Comparison of ENCODE assay signal across 2 cellular contexts in the genomic region with DNA sequence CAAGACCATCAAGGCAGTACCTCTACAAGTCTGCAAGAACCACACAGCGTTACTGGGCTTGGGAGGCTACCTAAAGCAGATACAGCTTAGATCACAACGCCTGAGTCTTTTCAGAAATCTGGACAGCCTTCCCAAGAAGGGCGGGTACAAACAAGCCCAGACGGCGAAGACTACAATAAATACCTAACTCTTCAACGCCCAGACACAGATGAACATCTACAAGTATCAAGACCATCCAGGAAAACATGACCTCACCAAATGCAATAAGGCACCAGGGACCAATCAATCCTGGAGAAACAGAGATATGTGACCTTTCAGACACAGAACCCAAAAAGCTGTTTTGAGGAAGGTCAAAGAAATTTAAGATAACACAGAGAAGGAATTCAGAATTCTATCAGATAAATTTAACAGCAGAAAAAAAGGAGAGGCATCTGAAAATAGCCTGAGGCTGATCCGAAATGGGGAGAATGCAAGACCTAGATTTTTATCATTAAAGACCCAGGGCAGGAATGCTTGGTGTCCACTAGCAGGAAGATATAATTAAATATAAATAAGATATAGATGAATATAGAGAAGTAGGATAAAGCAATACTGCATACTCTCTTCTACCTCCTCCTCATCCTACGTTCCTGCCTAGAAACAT.
TF ChIP-seq lines count a peak whose summit lies in the region.

No MANE protein-coding gene starts in this region.

TF ChIP-seq in GM23338, 12 proteins besides CTCF, POLR2A, EP300 and RAD21:
- TF ChIP-seq, protein P1, sequence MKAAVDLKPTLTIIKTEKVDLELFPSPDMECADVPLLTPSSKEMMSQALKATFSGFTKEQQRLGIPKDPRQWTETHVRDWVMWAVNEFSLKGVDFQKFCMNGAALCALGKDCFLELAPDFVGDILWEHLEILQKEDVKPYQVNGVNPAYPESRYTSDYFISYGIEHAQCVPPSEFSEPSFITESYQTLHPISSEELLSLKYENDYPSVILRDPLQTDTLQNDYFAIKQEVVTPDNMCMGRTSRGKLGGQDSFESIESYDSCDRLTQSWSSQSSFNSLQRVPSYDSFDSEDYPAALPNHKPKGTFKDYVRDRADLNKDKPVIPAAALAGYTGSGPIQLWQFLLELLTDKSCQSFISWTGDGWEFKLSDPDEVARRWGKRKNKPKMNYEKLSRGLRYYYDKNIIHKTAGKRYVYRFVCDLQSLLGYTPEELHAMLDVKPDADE (IDR thresholded peaks at IDR 0.05): no peak
- TF ChIP-seq POLR2AphosphoS5 (IDR thresholded peaks at IDR 0.05; ENCODE audit: low read depth) (no peak), EZH2phosphoT487 (IDR thresholded peaks at IDR 0.05; ENCODE audit: unreplicated experiment) (no peak), EZH2 (IDR thresholded peaks at IDR 0.05; ENCODE audit: low read depth, unreplicated experiment) (no peak), ZNF331 (CRISPR knock-in tag; IDR thresholded peaks at IDR 0.05; ENCODE audit: low read depth) (no peak), NANOG (IDR thresholded peaks at IDR 0.05; ENCODE audit: borderline replicate concordance) (no peak), ZNF462 (CRISPR knock-in tag; IDR thresholded peaks at IDR 0.05) (no peak), STAT1 (IDR thresholded peaks at IDR 0.05; ENCODE audit: unreplicated experiment) (no peak)

TF ChIP-seq in SK-N-SH, 30 proteins besides CTCF, POLR2A, EP300 and RAD21 (continued from another document):
- TF ChIP-seq REST (IDR thresholded peaks at IDR 0.05; ENCODE audit: low read depth, low read length): no peak
- no peak for TF ChIP-seq MAX (IDR thresholded peaks at IDR 0.05; ENCODE audit: low read depth)
- no peak for TF ChIP-seq FOXJ3 (CRISPR knock-in tag; IDR thresholded peaks at IDR 0.05)
- TF ChIP-seq PBX3 (IDR thresholded peaks at IDR 0.05): no peak
- TF ChIP-seq FOSL2 (IDR thresholded peaks at IDR 0.05; ENCODE audit: borderline replicate concordance, low read depth): no peak
- no peak for TF ChIP-seq RXRA (IDR thresholded peaks at IDR 0.05; ENCODE audit: borderline replicate concordance, low read depth)
- TF ChIP-seq, protein P2, sequence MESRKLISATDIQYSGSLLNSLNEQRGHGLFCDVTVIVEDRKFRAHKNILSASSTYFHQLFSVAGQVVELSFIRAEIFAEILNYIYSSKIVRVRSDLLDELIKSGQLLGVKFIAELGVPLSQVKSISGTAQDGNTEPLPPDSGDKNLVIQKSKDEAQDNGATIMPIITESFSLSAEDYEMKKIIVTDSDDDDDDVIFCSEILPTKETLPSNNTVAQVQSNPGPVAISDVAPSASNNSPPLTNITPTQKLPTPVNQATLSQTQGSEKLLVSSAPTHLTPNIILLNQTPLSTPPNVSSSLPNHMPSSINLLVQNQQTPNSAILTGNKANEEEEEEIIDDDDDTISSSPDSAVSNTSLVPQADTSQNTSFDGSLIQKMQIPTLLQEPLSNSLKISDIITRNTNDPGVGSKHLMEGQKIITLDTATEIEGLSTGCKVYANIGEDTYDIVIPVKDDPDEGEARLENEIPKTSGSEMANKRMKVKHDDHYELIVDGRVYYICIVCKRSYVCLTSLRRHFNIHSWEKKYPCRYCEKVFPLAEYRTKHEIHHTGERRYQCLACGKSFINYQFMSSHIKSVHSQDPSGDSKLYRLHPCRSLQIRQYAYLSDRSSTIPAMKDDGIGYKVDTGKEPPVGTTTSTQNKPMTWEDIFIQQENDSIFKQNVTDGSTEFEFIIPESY (IDR thresholded peaks at IDR 0.05; ENCODE audit: borderline replicate concordance, low read depth): no peak
- TF ChIP-seq, protein P3, sequence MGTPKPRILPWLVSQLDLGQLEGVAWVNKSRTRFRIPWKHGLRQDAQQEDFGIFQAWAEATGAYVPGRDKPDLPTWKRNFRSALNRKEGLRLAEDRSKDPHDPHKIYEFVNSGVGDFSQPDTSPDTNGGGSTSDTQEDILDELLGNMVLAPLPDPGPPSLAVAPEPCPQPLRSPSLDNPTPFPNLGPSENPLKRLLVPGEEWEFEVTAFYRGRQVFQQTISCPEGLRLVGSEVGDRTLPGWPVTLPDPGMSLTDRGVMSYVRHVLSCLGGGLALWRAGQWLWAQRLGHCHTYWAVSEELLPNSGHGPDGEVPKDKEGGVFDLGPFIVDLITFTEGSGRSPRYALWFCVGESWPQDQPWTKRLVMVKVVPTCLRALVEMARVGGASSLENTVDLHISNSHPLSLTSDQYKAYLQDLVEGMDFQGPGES (IDR thresholded peaks at IDR 0.05; ENCODE audit: low read depth, low read length): no peak
- TF ChIP-seq TCF12 (IDR thresholded peaks at IDR 0.05): no peak
- TF ChIP-seq YY1 (IDR thresholded peaks at IDR 0.05; ENCODE audit: low read depth): no peak
- TF ChIP-seq USF1 (IDR thresholded peaks at IDR 0.05; ENCODE audit: borderline replicate concordance, low read depth): no peak
- TF ChIP-seq RCOR1 (IDR thresholded peaks at IDR 0.05; ENCODE audit: low read length): no peak
- no peak for TF ChIP-seq NFIC (IDR thresholded peaks at IDR 0.05; ENCODE audit: borderline replicate concordance)
- no peak for TF ChIP-seq MEF2A (IDR thresholded peaks at IDR 0.05; ENCODE audit: borderline replicate concordance, low read depth)
- no peak for TF ChIP-seq CHD2 (IDR thresholded peaks at IDR 0.05; ENCODE audit: low read length, partially characterized antibody)
- no peak for TF ChIP-seq SIN3A (IDR thresholded peaks at IDR 0.05; ENCODE audit: borderline replicate concordance, low read depth, low read length)
- no peak for TF ChIP-seq TEAD4 (IDR thresholded peaks at IDR 0.05; ENCODE audit: borderline replicate concordance, insufficient read depth)
TF ChIP-seq in SK-N-SH: peak in this region for 0.
